1 cellular context compared by ENCODE assay signal in genomic region chr3:94293793-94294195, GRCh38.
TF ChIP-seq lines count a peak whose summit lies in the region.

No MANE protein-coding gene starts in this region.

TF ChIP-seq in HEK293, 187 proteins besides CTCF, POLR2A, EP300 and RAD21 (continued from another document):
- TF ChIP-seq, protein P1, sequence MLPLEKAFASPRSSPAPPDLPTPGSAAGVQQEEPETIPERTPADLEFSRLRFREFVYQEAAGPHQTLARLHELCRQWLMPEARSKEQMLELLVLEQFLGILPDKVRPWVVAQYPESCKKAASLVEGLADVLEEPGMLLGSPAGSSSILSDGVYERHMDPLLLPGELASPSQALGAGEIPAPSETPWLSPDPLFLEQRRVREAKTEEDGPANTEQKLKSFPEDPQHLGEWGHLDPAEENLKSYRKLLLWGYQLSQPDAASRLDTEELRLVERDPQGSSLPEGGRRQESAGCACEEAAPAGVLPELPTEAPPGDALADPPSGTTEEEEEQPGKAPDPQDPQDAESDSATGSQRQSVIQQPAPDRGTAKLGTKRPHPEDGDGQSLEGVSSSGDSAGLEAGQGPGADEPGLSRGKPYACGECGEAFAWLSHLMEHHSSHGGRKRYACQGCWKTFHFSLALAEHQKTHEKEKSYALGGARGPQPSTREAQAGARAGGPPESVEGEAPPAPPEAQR (tag by site-specific recombination; IDR thresholded peaks at IDR 0.05) = no peak
- 0 out of 2 replicates have a peak, but pooled peaks have one; percentile 37 for TF ChIP-seq ZNF561 (tag by site-specific recombination; IDR thresholded peaks at IDR 0.05; ENCODE audit: borderline replicate concordance)
- TF ChIP-seq ZNF394 (tag by site-specific recombination; IDR thresholded peaks at IDR 0.05; ENCODE audit: borderline replicate concordance) = 0 out of 2 replicates have a peak, but pooled peaks have one; percentile 37
- TF ChIP-seq SP7 (tag by site-specific recombination; IDR thresholded peaks at IDR 0.05) = peak; percentile 92
- TF ChIP-seq, protein P2, sequence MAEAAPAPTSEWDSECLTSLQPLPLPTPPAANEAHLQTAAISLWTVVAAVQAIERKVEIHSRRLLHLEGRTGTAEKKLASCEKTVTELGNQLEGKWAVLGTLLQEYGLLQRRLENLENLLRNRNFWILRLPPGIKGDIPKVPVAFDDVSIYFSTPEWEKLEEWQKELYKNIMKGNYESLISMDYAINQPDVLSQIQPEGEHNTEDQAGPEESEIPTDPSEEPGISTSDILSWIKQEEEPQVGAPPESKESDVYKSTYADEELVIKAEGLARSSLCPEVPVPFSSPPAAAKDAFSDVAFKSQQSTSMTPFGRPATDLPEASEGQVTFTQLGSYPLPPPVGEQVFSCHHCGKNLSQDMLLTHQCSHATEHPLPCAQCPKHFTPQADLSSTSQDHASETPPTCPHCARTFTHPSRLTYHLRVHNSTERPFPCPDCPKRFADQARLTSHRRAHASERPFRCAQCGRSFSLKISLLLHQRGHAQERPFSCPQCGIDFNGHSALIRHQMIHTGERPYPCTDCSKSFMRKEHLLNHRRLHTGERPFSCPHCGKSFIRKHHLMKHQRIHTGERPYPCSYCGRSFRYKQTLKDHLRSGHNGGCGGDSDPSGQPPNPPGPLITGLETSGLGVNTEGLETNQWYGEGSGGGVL (tag by site-specific recombination; IDR thresholded peaks at IDR 0.05) = 0 out of 2 replicates have a peak, but pooled peaks have one; percentile 16
- peak; percentile 32; the same call in 1 of the 2 replicates for TF ChIP-seq GLIS2 (tag by site-specific recombination; IDR thresholded peaks at IDR 0.05)
- TF ChIP-seq ZNF366 (tag by site-specific recombination; conservative IDR thresholded peaks at IDR 0.05) = peak; percentile 72
- peak; percentile 91 for TF ChIP-seq HIC1 (tag by site-specific recombination; IDR thresholded peaks at IDR 0.05)
- peak; percentile 83 for TF ChIP-seq FEZF1 (tag by site-specific recombination; IDR thresholded peaks at IDR 0.05)
- peak; percentile 57; the same call in 1 of the 2 replicates for TF ChIP-seq HOXD13 (CRISPR knock-in tag; IDR thresholded peaks at IDR 0.05; ENCODE audit: borderline replicate concordance)
- TF ChIP-seq, protein P3, sequence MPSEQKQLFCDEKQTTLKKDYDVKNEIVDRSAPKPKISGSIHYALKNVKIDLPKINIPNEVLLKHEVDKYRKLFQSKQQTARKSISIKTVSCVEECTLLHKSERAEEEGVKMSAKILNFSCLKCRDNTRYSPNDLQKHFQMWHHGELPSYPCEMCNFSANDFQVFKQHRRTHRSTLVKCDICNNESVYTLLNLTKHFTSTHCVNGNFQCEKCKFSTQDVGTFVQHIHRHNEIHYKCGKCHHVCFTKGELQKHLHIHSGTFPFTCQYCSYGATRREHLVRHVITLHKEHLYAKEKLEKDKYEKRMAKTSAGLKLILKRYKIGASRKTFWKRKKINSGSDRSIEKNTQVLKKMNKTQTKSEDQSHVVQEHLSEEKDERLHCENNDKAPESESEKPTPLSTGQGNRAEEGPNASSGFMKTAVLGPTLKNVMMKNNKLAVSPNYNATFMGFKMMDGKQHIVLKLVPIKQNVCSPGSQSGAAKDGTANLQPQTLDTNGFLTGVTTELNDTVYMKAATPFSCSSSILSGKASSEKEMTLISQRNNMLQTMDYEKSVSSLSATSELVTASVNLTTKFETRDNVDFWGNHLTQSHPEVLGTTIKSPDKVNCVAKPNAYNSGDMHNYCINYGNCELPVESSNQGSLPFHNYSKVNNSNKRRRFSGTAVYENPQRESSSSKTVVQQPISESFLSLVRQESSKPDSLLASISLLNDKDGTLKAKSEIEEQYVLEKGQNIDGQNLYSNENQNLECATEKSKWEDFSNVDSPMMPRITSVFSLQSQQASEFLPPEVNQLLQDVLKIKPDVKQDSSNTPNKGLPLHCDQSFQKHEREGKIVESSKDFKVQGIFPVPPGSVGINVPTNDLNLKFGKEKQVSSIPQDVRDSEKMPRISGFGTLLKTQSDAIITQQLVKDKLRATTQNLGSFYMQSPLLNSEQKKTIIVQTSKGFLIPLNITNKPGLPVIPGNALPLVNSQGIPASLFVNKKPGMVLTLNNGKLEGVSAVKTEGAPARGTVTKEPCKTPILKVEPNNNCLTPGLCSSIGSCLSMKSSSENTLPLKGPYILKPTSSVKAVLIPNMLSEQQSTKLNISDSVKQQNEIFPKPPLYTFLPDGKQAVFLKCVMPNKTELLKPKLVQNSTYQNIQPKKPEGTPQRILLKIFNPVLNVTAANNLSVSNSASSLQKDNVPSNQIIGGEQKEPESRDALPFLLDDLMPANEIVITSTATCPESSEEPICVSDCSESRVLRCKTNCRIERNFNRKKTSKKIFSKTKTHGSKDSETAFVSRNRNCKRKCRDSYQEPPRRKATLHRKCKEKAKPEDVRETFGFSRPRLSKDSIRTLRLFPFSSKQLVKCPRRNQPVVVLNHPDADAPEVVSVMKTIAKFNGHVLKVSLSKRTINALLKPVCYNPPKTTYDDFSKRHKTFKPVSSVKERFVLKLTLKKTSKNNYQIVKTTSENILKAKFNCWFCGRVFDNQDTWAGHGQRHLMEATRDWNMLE (tag by site-specific recombination; conservative IDR thresholded peaks at IDR 0.05; ENCODE audit: low read depth) = peak; percentile 34; the same call in 1 of the 2 replicates
- TF ChIP-seq ZNF121 (tag by site-specific recombination; IDR thresholded peaks at IDR 0.05) = peak; percentile 83
- TF ChIP-seq OSR2 (tag by site-specific recombination; IDR thresholded peaks at IDR 0.05) = peak; percentile 86
- peak; percentile 86 for TF ChIP-seq GLIS1 (tag by site-specific recombination; IDR thresholded peaks at IDR 0.05)
- peak; percentile 72; the same call in 1 of the 2 replicates for TF ChIP-seq GLI2 (tag by site-specific recombination; IDR thresholded peaks at IDR 0.05; ENCODE audit: borderline replicate concordance, low read depth)
- TF ChIP-seq KLF7 (tag by site-specific recombination; IDR thresholded peaks at IDR 0.05; ENCODE audit: borderline replicate concordance) = 0 out of 2 replicates have a peak, but pooled peaks have one; percentile 14
- TF ChIP-seq, protein P4, sequence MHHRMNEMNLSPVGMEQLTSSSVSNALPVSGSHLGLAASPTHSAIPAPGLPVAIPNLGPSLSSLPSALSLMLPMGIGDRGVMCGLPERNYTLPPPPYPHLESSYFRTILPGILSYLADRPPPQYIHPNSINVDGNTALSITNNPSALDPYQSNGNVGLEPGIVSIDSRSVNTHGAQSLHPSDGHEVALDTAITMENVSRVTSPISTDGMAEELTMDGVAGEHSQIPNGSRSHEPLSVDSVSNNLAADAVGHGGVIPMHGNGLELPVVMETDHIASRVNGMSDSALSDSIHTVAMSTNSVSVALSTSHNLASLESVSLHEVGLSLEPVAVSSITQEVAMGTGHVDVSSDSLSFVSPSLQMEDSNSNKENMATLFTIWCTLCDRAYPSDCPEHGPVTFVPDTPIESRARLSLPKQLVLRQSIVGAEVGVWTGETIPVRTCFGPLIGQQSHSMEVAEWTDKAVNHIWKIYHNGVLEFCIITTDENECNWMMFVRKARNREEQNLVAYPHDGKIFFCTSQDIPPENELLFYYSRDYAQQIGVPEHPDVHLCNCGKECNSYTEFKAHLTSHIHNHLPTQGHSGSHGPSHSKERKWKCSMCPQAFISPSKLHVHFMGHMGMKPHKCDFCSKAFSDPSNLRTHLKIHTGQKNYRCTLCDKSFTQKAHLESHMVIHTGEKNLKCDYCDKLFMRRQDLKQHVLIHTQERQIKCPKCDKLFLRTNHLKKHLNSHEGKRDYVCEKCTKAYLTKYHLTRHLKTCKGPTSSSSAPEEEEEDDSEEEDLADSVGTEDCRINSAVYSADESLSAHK (tag by site-specific recombination; IDR thresholded peaks at IDR 0.05) = peak; percentile 92
- peak; percentile 46; the same call in 1 of the 2 replicates for TF ChIP-seq ZNF501 (tag by site-specific recombination; IDR thresholded peaks at IDR 0.05)
- no peak for TF ChIP-seq ZNF138 (tag by site-specific recombination; IDR thresholded peaks at IDR 0.05; ENCODE audit: borderline replicate concordance)
- TF ChIP-seq ZNF112 (tag by site-specific recombination; IDR thresholded peaks at IDR 0.05) = no peak
- peak; percentile 62; the same call in 1 of the 2 replicates for TF ChIP-seq BCL11A (tag by site-specific recombination; IDR thresholded peaks at IDR 0.05; ENCODE audit: low read depth)
- TF ChIP-seq ZNF132 (tag by site-specific recombination; IDR thresholded peaks at IDR 0.05; ENCODE audit: borderline replicate concordance) = no peak
- no peak for TF ChIP-seq ZNF473 (tag by site-specific recombination; IDR thresholded peaks at IDR 0.05)
- peak; percentile 71; the same call in 1 of the 2 replicates for TF ChIP-seq ZSCAN23 (tag by site-specific recombination; IDR thresholded peaks at IDR 0.05)
- peak; percentile 42; the same call in 1 of the 2 replicates for TF ChIP-seq ZNF76 (tag by site-specific recombination; IDR thresholded peaks at IDR 0.05; ENCODE audit: borderline replicate concordance, low read depth)
- TF ChIP-seq ZXDB (tag by site-specific recombination; IDR thresholded peaks at IDR 0.05) = peak; percentile 84
- TF ChIP-seq KLF10 (tag by site-specific recombination; IDR thresholded peaks at IDR 0.05) = peak; percentile 60; the same call in 1 of the 2 replicates
- no peak for TF ChIP-seq AEBP2 (tag by site-specific recombination; IDR thresholded peaks at IDR 0.05; ENCODE audit: borderline replicate concordance)
- TF ChIP-seq SCRT2 (tag by site-specific recombination; IDR thresholded peaks at IDR 0.05) = peak; percentile 96
- TF ChIP-seq ZNF433 (tag by site-specific recombination; IDR thresholded peaks at IDR 0.05; ENCODE audit: low read depth) = no peak
- TF ChIP-seq ZNF629 (tag by site-specific recombination; IDR thresholded peaks at IDR 0.05) = peak; percentile 68
TF ChIP-seq in HEK293: peak in this region for 47.
